Comparison of ENCODE assay signal across 11 cellular contexts in genomic region chr15:94847325-94847724, GRCh38.
"Had no signal": no experiment of that assay in that cellular context is flagged by ENCODE, and none has a peak within 500 bp of the region (broad histone marks: within the 10 kb centered on the region; RNA-seq: fewer than 3 reads in every experiment).

No MANE protein-coding gene starts in this region.

- H3K9me3 ChIP-seq: HAP-1 had no signal

- H3K4me1 ChIP-seq: HAP-1 had no signal

- H3K4me2 ChIP-seq: GM23338 had no signal

- H3K27ac ChIP-seq: GM23248 had no signal

- H3K4me3 Mint-ChIP-seq: GM23338, H9, HFFc6 had no signal

- H3K4me3 ChIP-seq: GM23248, GM23338, HAP-1 had no signal

- H2AFZ ChIP-seq: GM23248, GM23338 had no signal

- H3K27ac Mint-ChIP-seq: GM23338, H9, HFFc6 had no signal

- H3K9ac ChIP-seq: GM23248 had no signal

- ATAC-seq: GM23338, HCT116 had no signal

- H3K36me3 ChIP-seq: HAP-1 had no signal

- FAIRE-seq: H1, H54 had no signal

- DNase-seq: GM23248, GOT3, H7, H9, HCEC 1CT, HFFc6 had no signal
